In the genomic region with DNA sequence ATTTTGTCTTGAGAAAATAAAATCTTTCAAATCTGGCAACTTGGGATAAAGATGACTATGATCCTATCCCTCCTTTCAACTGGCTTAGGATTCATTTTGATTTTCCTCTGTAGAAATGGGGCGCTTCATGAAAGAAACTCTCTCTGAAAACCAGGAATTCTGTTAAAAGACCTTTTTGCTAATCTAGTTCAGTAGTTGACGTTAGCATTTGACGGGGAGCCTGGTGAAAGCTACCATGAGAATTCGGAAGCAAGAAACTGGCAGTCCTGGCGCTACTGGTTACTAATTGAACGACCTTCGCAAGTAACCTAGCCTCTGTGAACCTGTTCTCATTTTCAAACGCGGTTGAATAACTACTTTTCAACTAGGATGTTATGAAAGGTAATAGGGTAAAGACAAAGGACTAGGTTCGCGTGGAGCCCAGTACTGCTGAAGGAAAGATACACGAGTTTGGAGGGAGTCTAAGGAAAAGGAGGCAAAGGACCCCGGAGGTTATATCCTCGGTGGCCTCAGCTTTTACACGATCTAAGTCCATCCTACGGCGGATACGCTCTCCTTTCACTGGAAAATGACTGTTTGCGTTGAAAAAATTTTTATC, we compare ENCODE assay signal across 1 cellular context.
TF ChIP-seq lines count a peak whose summit lies in the region.

No MANE protein-coding gene starts in this region.

TF ChIP-seq in K562, 482 proteins besides CTCF, POLR2A, EP300 and RAD21:
- TF ChIP-seq ZNF699 (CRISPR knock-in tag; IDR thresholded peaks at IDR 0.05; ENCODE audit: insufficient replicate concordance), result no peak
- TF ChIP-seq, protein P1, sequence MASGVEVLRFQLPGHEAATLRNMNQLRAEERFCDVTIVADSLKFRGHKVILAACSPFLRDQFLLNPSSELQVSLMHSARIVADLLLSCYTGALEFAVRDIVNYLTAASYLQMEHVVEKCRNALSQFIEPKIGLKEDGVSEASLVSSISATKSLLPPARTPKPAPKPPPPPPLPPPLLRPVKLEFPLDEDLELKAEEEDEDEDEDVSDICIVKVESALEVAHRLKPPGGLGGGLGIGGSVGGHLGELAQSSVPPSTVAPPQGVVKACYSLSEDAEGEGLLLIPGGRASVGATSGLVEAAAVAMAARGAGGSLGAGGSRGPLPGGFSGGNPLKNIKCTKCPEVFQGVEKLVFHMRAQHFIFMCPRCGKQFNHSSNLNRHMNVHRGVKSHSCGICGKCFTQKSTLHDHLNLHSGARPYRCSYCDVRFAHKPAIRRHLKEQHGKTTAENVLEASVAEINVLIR (CRISPR knock-in tag; IDR thresholded peaks at IDR 0.05), result no peak
- TF ChIP-seq ETV6 (IDR thresholded peaks at IDR 0.05; ENCODE audit: borderline replicate concordance in 1 of 2, low read depth in 2 of 2, low read length in 1 of 2), result no peak
- no peak for TF ChIP-seq ETV6 (CRISPR knock-in tag; IDR thresholded peaks at IDR 0.05; ENCODE audit: borderline replicate concordance)
- 0 out of 4 replicates have a peak, but pooled peaks of 1 of the 2 experiments have one; percentile 1 for TF ChIP-seq TEAD1 (CRISPR knock-in tag; IDR thresholded peaks at IDR 0.05)
- TF ChIP-seq, protein P2, sequence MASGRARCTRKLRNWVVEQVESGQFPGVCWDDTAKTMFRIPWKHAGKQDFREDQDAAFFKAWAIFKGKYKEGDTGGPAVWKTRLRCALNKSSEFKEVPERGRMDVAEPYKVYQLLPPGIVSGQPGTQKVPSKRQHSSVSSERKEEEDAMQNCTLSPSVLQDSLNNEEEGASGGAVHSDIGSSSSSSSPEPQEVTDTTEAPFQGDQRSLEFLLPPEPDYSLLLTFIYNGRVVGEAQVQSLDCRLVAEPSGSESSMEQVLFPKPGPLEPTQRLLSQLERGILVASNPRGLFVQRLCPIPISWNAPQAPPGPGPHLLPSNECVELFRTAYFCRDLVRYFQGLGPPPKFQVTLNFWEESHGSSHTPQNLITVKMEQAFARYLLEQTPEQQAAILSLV (tag; IDR thresholded peaks at IDR 0.05), result no peak
- TF ChIP-seq STAT5A (IDR thresholded peaks at IDR 0.05; ENCODE audit: borderline replicate concordance, low read length), result peak; percentile 20; the same call in 1 of the 2 replicates
- no peak for TF ChIP-seq MBD2 (IDR thresholded peaks at IDR 0.05; ENCODE audit: borderline replicate concordance, low read depth)
- TF ChIP-seq ARNT (IDR thresholded peaks at IDR 0.05), result no peak
- TF ChIP-seq, protein P3, sequence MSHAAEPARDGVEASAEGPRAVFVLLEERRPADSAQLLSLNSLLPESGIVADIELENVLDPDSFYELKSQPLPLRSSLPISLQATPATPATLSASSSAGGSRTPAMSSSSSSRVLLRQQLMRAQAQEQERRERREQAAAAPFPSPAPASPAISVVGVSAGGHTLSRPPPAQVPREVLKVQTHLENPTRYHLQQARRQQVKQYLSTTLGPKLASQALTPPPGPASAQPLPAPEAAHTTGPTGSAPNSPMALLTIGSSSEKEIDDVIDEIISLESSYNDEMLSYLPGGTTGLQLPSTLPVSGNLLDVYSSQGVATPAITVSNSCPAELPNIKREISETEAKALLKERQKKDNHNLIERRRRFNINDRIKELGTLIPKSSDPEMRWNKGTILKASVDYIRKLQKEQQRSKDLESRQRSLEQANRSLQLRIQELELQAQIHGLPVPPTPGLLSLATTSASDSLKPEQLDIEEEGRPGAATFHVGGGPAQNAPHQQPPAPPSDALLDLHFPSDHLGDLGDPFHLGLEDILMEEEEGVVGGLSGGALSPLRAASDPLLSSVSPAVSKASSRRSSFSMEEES (CRISPR knock-in tag; IDR thresholded peaks at IDR 0.05), result no peak
- TF ChIP-seq, protein P4, sequence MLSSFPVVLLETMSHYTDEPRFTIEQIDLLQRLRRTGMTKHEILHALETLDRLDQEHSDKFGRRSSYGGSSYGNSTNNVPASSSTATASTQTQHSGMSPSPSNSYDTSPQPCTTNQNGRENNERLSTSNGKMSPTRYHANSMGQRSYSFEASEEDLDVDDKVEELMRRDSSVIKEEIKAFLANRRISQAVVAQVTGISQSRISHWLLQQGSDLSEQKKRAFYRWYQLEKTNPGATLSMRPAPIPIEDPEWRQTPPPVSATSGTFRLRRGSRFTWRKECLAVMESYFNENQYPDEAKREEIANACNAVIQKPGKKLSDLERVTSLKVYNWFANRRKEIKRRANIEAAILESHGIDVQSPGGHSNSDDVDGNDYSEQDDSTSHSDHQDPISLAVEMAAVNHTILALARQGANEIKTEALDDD (IDR thresholded peaks at IDR 0.05), result peak; percentile 75
